In the genomic region with DNA sequence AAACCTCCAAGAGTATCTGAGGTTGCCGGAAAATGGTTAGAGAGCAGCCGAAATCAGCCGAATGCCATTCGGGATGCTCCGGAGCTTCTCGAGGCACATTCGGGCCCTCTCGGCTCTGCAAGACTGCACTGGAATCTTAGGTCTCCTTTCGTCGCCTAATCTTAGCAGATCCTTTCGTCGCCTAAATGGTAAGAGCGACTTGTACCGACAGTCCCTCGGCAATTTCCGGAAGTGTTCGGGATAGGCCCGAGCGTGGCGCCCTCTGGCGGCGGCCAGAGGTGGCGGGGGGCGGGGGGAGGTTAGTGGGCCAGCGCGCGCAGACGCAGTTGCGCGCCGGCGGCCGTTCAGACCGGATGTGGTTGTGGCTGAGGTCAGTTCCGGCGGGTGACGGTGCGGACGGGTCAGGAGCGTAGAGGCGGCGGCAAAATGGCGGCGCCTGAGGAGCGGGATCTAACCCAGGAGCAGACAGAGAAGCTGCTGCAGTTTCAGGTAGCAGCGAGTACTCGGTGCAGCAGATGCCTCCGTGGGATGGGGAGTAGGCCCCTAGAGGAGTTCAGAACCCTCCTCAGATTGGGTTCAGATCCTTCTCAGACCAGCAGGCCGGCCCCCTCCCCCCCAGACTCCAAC, we compare ENCODE assay signal across 8 cellular contexts. TPM values are rescaled to one million over a fixed set of nuclear protein-coding genes. Genes with fewer than 3 reads are reported as not detected.
DNase-seq lines count a peak whose midpoint lies in the region; ATAC-seq, FAIRE-seq and TF ChIP-seq lines count a peak whose summit lies in the region.

A gene with protein sequence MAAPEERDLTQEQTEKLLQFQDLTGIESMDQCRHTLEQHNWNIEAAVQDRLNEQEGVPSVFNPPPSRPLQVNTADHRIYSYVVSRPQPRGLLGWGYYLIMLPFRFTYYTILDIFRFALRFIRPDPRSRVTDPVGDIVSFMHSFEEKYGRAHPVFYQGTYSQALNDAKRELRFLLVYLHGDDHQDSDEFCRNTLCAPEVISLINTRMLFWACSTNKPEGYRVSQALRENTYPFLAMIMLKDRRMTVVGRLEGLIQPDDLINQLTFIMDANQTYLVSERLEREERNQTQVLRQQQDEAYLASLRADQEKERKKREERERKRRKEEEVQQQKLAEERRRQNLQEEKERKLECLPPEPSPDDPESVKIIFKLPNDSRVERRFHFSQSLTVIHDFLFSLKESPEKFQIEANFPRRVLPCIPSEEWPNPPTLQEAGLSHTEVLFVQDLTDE (plus strand): TSS at position 404 of the 627 bp plus-strand sequence. CDS start 23 bp downstream, at position 427.

- peak; percentile 96 for FAIRE-seq in GM12892 (lab: Jason Lieb, UNC)

- peak within 1 kb of the TSS; percentile 88 for H2BK5ac ChIP-seq in trophoblast cell (ENCODE audit: low read depth, low read length, poor library complexity)

- H3K4ac ChIP-seq in trophoblast cell (ENCODE audit: low read depth, low read length) = peak within 1 kb of the TSS; percentile 95

- peak; percentile 93 for TF ChIP-seq POLR2A in GM12892 (IDR thresholded peaks at IDR 0.05; ENCODE audit: low read depth, low read length)
- peak; percentile 89 for TF ChIP-seq POLR2A in transverse colon (IDR thresholded peaks at IDR 0.05)

- peak within 1 kb of the TSS; percentile 91 for H4K8ac ChIP-seq in trophoblast cell (ENCODE audit: low read depth, low read length)

- H3K9me3 ChIP-seq in trophoblast cell (ENCODE audit: insufficient read depth, low read depth, low read length) (peaks cover 2% of the 10 kb centered on the region), transverse colon (no peaks in the 10 kb centered on the region)

- H3K36me3 ChIP-seq in trophoblast cell (ENCODE audit: control insufficient read depth in 1 of 2, insufficient read depth in 2 of 2, low read length in 2 of 2) (peaks cover 0 to 1% of the 10 kb centered on the region in 2 experiments), transverse colon (peaks cover 0 to 2% (median 0%) of the 10 kb centered on the region in 4 donors)

- H3K27ac Mint-ChIP-seq in T-cell = peak within 1 kb of the TSS; percentile 95 to 98

- peak within 1 kb of the TSS; percentile 96 for H4K12ac ChIP-seq in trophoblast cell (ENCODE audit: low read depth, low read length)

- peak; percentile 96 for DNase-seq in GM12892 (ENCODE audit: insufficient read length)
- peak; percentile 59 for DNase-seq in NCI-H1436 treated with DMSO at 0.1 percent for 48 hours (lab: John Stamatoyannopoulos, UW)
- DNase-seq in T-cell = peak; percentile 89 to 100 (median 95)
- peak; percentile 99 for DNase-seq in cardiac septum (ENCODE audit: low spot score)
- DNase-seq in trophoblast cell = peak; percentile 98 to 99
- DNase-seq in transverse colon = peak; percentile 98

- peak within 1 kb of the TSS; percentile 90 for H3K27ac ChIP-seq in adipose tissue (ENCODE audit: low read depth, low read length)
- peak within 1 kb of the TSS; percentile 94 for H3K27ac ChIP-seq in trophoblast cell (ENCODE audit: low read depth, low read length)
- peak within 1 kb of the TSS; percentile 91 to 96 (median 95) for H3K27ac ChIP-seq in transverse colon

- H2AFZ ChIP-seq in trophoblast cell (ENCODE audit: insufficient read depth, low read length, poor library complexity) = peak within 1 kb of the TSS; percentile 93

- TF ChIP-seq EP300 in transverse colon (IDR thresholded peaks at IDR 0.05; ENCODE audit: low read depth) = no peak

- intact Hi-C loops in cardiac septum (cut with DNase I) = loop anchor here (1.0 to 2.0 kb wide), 2 partner anchors 32 to 95 kb away; a partner anchor contains a TSS
- intact Hi-C loops in transverse colon (cut with DNase I; ENCODE audit: low total_unique reads) = no loop called here

- CTCF ChIA-PET in T-cell (lab: Charles Lee) = interaction anchor here (0.5 to 2.0 kb wide), 22 partner anchors 8 to 1537 kb away, joined by 3 to 19 read pairs (median 4); a partner anchor contains a TSS

- no peaks in the 10 kb centered on the region for H3K4me1 ChIP-seq in trophoblast cell (ENCODE audit: control insufficient read depth in 1 of 2, insufficient read depth in 2 of 2, low read length in 2 of 2)
- H3K4me1 ChIP-seq in transverse colon = peaks cover 10 to 24% (median 20%) of the 10 kb centered on the region in 4 donors

- peak; percentile 94 to 100 (median 99) for TF ChIP-seq CTCF in transverse colon (IDR thresholded peaks at IDR 0.05)

- peak within 1 kb of the TSS; percentile 72 for H3K4me2 ChIP-seq in trophoblast cell (ENCODE audit: low read length)

- peak within 1 kb of the TSS; percentile 11 for H2BK12ac ChIP-seq in trophoblast cell (ENCODE audit: low read length)

- no peaks in the 10 kb centered on the region for H3K27me3 Mint-ChIP-seq in T-cell

- H2AK5ac ChIP-seq in trophoblast cell (ENCODE audit: low read length) = peak within 1 kb of the TSS; percentile 96

- H3K4me3 Mint-ChIP-seq in T-cell = peak within 1 kb of the TSS; percentile 95 to 96 (median 96)

- 0 to 1% (median 0%) methylated on average over 49 of the region's 49 CpGs for WGBS in adipose tissue, 3 donors
- WGBS in trophoblast cell (ENCODE audit: extremely low coverage, insufficient coverage, insufficient read length) = no CpG with 5 or more reads among the region's 49 CpGs
- WGBS in transverse colon (ENCODE audit: low coverage in 1 of 2), 2 donors = 0% methylated on average over 38 of the region's 49 CpGs; no CpG with 5 or more reads in 1 of the 2 donors

- peaks cover 15% of the 10 kb centered on the region for H3K79me1 ChIP-seq in trophoblast cell (ENCODE audit: low read length)

- H2BK120ac ChIP-seq in trophoblast cell (ENCODE audit: insufficient read depth, low read length, poor library complexity) = peak within 1 kb of the TSS; percentile 80

- ATAC-seq in HG02852 (IDR thresholded peaks at IDR 0.05; ENCODE audit: unreplicated experiment) (peak; percentile 89), T-cell (replicated peaks in 1 of 4) (peak; percentile 95 to 97 (median 96))

- H3K36me3 Mint-ChIP-seq in T-cell = peaks cover 6% of the 10 kb centered on the region

- H3K4me1 Mint-ChIP-seq in T-cell = peaks cover 40 to 50% (median 41%) of the 10 kb centered on the region in 3 donors

- H3K27me3 ChIP-seq in trophoblast cell (ENCODE audit: insufficient read depth, low read length) (no peaks in the 10 kb centered on the region), transverse colon (no peaks in the 10 kb centered on the region)

- H3K9me3 Mint-ChIP-seq in T-cell = no peaks in the 10 kb centered on the region

- in situ Hi-C loops in transverse colon (cut with MboI; ENCODE audit: low pct_ligation_motif_present in 1 of 4, low pct_unique_long_range_greater_than_20kb in 1 of 4, low sequenced_read_pairs in 3 of 4) = loop anchor here in 1 of 4 donors (5.0 kb wide), 1 partner anchor 89 kb away; a partner anchor contains a TSS

- H4K91ac ChIP-seq in trophoblast cell (ENCODE audit: low read depth, low read length) = peak within 1 kb of the TSS; percentile 97

- H3K79me2 ChIP-seq in trophoblast cell (ENCODE audit: control insufficient read depth, insufficient read depth, low read length, poor library complexity) = peaks cover 20% of the 10 kb centered on the region

- H3K4me3 ChIP-seq in trophoblast cell (ENCODE audit: low read depth, low read length) = peak within 1 kb of the TSS; percentile 99
- peak within 1 kb of the TSS; percentile 78 to 95 (median 86) for H3K4me3 ChIP-seq in transverse colon

- peak within 1 kb of the TSS; percentile 95 for H3K14ac ChIP-seq in trophoblast cell (ENCODE audit: low read length)

- peak within 1 kb of the TSS; percentile 100 for H3K9ac ChIP-seq in trophoblast cell (ENCODE audit: low read length)

- POLR2A ChIA-PET in T-cell (lab: Charles Lee) = interaction anchor here (0.6 to 1.0 kb wide), 3 partner anchors 43 to 89 kb away, joined by 3 read pairs; a partner anchor contains a TSS

- H3K23ac ChIP-seq in trophoblast cell (ENCODE audit: low read length) = no peak within 1 kb of the TSS

- peak within 1 kb of the TSS; percentile 85 for H3K18ac ChIP-seq in trophoblast cell (ENCODE audit: low read length)

RNA-seq across cellular contexts. Expression of the gene that starts here (rescaled TPM):
- 18.2 TPM for polyA plus RNA-seq in GM12892 (2012; ENCODE audit: missing spikeins)
- total RNA-seq in T-cell (10 to 100 TPM; 24.1 to 27.7 (median 26.2) TPM), cardiac septum (15.9 TPM), transverse colon (10 to 100 TPM in 3 of 4 donors, 1 to 10 TPM in 1; 3.8 to 32.4 (median 26.5) TPM)
- 10 to 100 TPM in 1 of 3 donors, 1 to 10 TPM in 2; 8.4 to 14.3 (median 9.9) TPM for polyA plus RNA-seq in adipose tissue
- 48.3 and 49.9 TPM in 2 replicates for polyA plus RNA-seq in trophoblast cell (2013)

Comparison
In these comparisons a context has a peak if more than half of its experiments do, and no peak if none do; other contexts are left out.
1. Peak in every context shown above with its lines: DNase-seq, ATAC-seq, H3K4me3 ChIP-seq and H3K27ac ChIP-seq.